Comparison of ENCODE assay signal across 8 cellular contexts in the genomic region with DNA sequence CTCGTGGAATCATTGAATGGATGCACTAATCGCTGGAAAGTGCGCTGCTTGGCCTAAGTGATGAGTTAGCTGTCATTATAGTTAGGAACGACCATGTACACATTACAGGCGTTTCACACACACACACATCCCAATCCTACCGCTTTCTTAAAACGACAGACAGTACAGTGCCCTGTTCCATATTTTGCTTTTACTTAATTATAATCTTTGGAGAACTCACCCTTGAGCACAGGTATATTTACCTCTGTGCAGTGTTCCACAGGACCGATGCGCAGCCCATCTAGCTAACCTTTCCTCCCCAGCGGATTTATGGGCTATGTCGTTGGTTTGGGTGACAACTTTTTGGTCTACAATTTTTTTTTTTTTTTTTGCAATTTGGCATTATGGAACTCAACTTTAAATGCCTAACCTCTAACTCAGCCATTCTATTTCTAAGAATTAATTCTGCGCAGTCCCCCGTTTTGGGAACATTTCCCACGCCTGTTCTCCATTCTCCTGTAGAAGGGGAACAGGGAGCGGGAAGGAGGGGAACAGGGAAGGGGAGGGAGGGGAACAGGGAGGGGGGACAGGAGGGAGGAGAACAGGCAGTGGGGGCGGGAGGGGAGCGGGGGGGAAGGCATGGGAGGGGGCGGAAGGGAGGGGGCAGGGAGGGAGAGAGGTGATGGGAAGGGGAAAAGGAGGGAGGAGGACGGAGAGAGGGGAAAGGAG. TPM values are rescaled to one million over a fixed set of nuclear protein-coding genes. Genes with fewer than 3 reads are reported as not detected.
DNase-seq lines count a peak whose midpoint lies in the region; ATAC-seq and TF ChIP-seq lines count a peak whose summit lies in the region.

No MANE protein-coding gene starts in this region.

- H3K36me3 Mint-ChIP-seq in GM23338 (ENCODE audit: low read depth) (peaks cover 15% of the 10 kb centered on the region), neural crest cell (ENCODE audit: low read depth) (no peaks in the 10 kb centered on the region)

- peaks cover 2% of the 10 kb centered on the region; the same call in 2 of the 3 replicates for H3K9me3 Mint-ChIP-seq in GM23338
- H3K9me3 Mint-ChIP-seq in neural crest cell, result no peaks in the 10 kb centered on the region

- H3K9me2 ChIP-seq in GM23338 (ENCODE audit: insufficient read depth), result no peaks in the 10 kb centered on the region

- no peaks in the 10 kb centered on the region for H3K9me3 ChIP-seq in breast epithelium

- ATAC-seq in GM23338 (no peak), HG02885 (IDR thresholded peaks at IDR 0.05; ENCODE audit: poor library complexity, unreplicated experiment) (no peak)

- intact Hi-C loops in breast epithelium (cut with DNase I; ENCODE audit: low total_unique reads), result no loop called here

- peaks cover 13% of the 10 kb centered on the region for H3F3A ChIP-seq in GM23338 (replicated peaks; ENCODE audit: low read depth)

- TF ChIP-seq CTCF in GM23338 (conservative IDR thresholded peaks at IDR 0.05; ENCODE audit: low read depth in 2 of 2), result no peak
- TF ChIP-seq CTCF in breast epithelium (IDR thresholded peaks at IDR 0.05), result no peak
- TF ChIP-seq CTCF in neural crest cell (conservative IDR thresholded peaks at IDR 0.05), result no peak

- H3K27me3 ChIP-seq in GM23338 (ENCODE audit: insufficient read depth) (no peaks in the 10 kb centered on the region), breast epithelium (no peaks in the 10 kb centered on the region)

- H3K27me3 Mint-ChIP-seq in GM23338 (ENCODE audit: insufficient read depth, low read depth, poor library complexity) (peaks cover 8% of the 10 kb centered on the region), neural crest cell (ENCODE audit: low read depth) (peaks cover 10% of the 10 kb centered on the region)

- no peak overlapping the region for H3K27ac Mint-ChIP-seq in GM23338
- no peak overlapping the region for H3K27ac Mint-ChIP-seq in neural crest cell (ENCODE audit: unreplicated experiment)

- peaks cover 10% of the 10 kb centered on the region; the same call in 1 of the 2 replicates for H3K4me1 ChIP-seq in GM23338 (ENCODE audit: insufficient read depth)
- peaks cover 4 to 7% of the 10 kb centered on the region in 2 donors for H3K4me1 ChIP-seq in breast epithelium

- peak; percentile 60 for DNase-seq in AG08396 (ENCODE audit: low spot score)
- no peak for DNase-seq in GM23338 (ENCODE audit: low spot score)
- DNase-seq in breast epithelium (ENCODE audit: low spot score in 2 of 2), result no peak
- no peak for DNase-seq in neural crest cell (ENCODE audit: low read depth, low spot score)
- no peak for DNase-seq in NK-92 treated with Interleukin-12 subunit alpha and Interleukin-12 subunit beta, amount 100 ng/mL, for 24 hours (lab: John Stamatoyannopoulos, UW)
- no peak for DNase-seq in stimulated activated CD4-positive, alpha-beta T cell treated with anti-CD3 and anti-CD28 coated beads, Interleukin-12 subunit alpha, Interleukin-12 subunit beta, amount 100 ng/mL, for 4 hours
- no peak for DNase-seq in iPS-NIHi7 (ENCODE audit: extremely low spot score)

- H3K4me1 Mint-ChIP-seq in GM23338 (peaks cover 18% of the 10 kb centered on the region), neural crest cell (peaks cover 10% of the 10 kb centered on the region)

- H3K36me3 ChIP-seq in GM23338 (ENCODE audit: insufficient read depth) (no peaks in the 10 kb centered on the region; the same call in 1 of the 2 replicates), breast epithelium (no peaks in the 10 kb centered on the region)

- TF ChIP-seq POLR2A in breast epithelium (IDR thresholded peaks at IDR 0.05), result no peak

- H3K79me2 ChIP-seq in GM23338 (replicated peaks; ENCODE audit: insufficient read depth), result peaks cover 23% of the 10 kb centered on the region

- H3K4me3 ChIP-seq in GM23338, result peak overlapping the region; percentile 38; the same call in 1 of the 2 replicates
- H3K4me3 ChIP-seq in breast epithelium, result peak overlapping the region; percentile 66 to 83 (median 81)

- peak overlapping the region; percentile 52 for H2AFZ ChIP-seq in GM23338

- H4K20me1 ChIP-seq in GM23338 (replicated peaks; ENCODE audit: insufficient read depth), result no peaks in the 10 kb centered on the region

- H3K4me3 Mint-ChIP-seq in GM23338 (peak overlapping the region; percentile 54), neural crest cell (peak overlapping the region; percentile 74)

- peak overlapping the region; percentile 69 for H3K4me2 ChIP-seq in GM23338

- H3K27ac ChIP-seq in GM23338 (ENCODE audit: low read depth) (no peak overlapping the region), breast epithelium (peak overlapping the region; percentile 95 to 99)

TF ChIP-seq in GM23338, 12 proteins besides CTCF, POLR2A, EP300 and RAD21 (continues in another document):
- TF ChIP-seq ZNF114 (CRISPR knock-in tag; IDR thresholded peaks at IDR 0.05) (no peak), REST (IDR thresholded peaks at IDR 0.05; ENCODE audit: unreplicated experiment) (no peak), EZH2 (IDR thresholded peaks at IDR 0.05; ENCODE audit: low read depth, unreplicated experiment) (no peak), POLR2AphosphoS5 (IDR thresholded peaks at IDR 0.05; ENCODE audit: low read depth) (no peak), ETS1 (IDR thresholded peaks at IDR 0.05) (no peak), JUNB (IDR thresholded peaks at IDR 0.05; ENCODE audit: unreplicated experiment) (no peak), EZH2phosphoT487 (IDR thresholded peaks at IDR 0.05; ENCODE audit: unreplicated experiment) (no peak)

RNA-seq across cellular contexts. Expression of gene ULK1, which starts 0.7 kb away (rescaled TPM):
- total RNA-seq in GM23338 (2014; rRNA removed; shearing (Covaris generic)), result 26.2 and 33.8 TPM in 2 replicates
- polyA plus RNA-seq in GM23338 (2016; fragmentation: Nextera tagmentation; extraction: Ambion mirVana), result 8.4 and 9.3 TPM in 2 replicates
- total RNA-seq in breast epithelium (10 to 100 TPM; 14.8 to 18.6 (median 17.0) TPM), neural crest cell (59.2 and 69.3 TPM in 2 replicates)

RNA-seq across cellular contexts. Expression of gene PUS1, which starts 35.3 kb away (rescaled TPM):
- 72.7 and 73.0 TPM in 2 replicates for total RNA-seq in GM23338 (2014; rRNA removed; shearing (Covaris generic))
- 52.4 and 59.3 TPM in 2 replicates for polyA plus RNA-seq in GM23338 (2016; fragmentation: Nextera tagmentation; extraction: Ambion mirVana)
- total RNA-seq in breast epithelium (10 to 100 TPM in 2 of 3 donors, 1 to 10 TPM in 1; 8.8 to 31.5 (median 20.9) TPM), neural crest cell (48.7 and 50.9 TPM in 2 replicates)

RNA-seq across cellular contexts. Expression of gene EP400, which starts 56.0 kb away (rescaled TPM):
- 47.7 and 57.2 TPM in 2 replicates for total RNA-seq in GM23338 (2014; rRNA removed; shearing (Covaris generic))
- 24.5 and 26.3 TPM in 2 replicates for polyA plus RNA-seq in GM23338 (2016; fragmentation: Nextera tagmentation; extraction: Ambion mirVana)
- 10 to 100 TPM; 20.3 to 27.2 (median 24.4) TPM for total RNA-seq in breast epithelium
- 73.4 and 75.6 TPM in 2 replicates for total RNA-seq in neural crest cell
